In genomic region chr11:85182437-85183109, GRCh38 we compare ENCODE assay signal across 8 cellular contexts.
A peak's percentile ranks its signal among the peaks of the same experiment; 100 is the strongest.
DNase-seq lines count a peak whose midpoint lies in the region; ATAC-seq and TF ChIP-seq lines count a peak whose summit lies in the region.

No MANE protein-coding gene starts in this region.

- WGBS in thyroid gland, 2 donors = 43 to 47% methylated on average over 3 of the region's 3 CpGs

- no peak for TF ChIP-seq POLR2A in thyroid gland (IDR thresholded peaks at IDR 0.05)

- no peaks in the 10 kb centered on the region for H3K36me3 ChIP-seq in thyroid gland

- no peaks in the 10 kb centered on the region for H3K27me3 ChIP-seq in thyroid gland

- DNase-seq in RKO (ENCODE audit: low spot score) (peak; percentile 76), iPS-NIHi7 (ENCODE audit: extremely low spot score) (peak; percentile 54), HuH-7.5 (ENCODE audit: low spot score) (no peak), thyroid gland (no peak)
- DNase-seq in activated T-cell treated with anti-CD3 and anti-CD28 coated beads, Interleukin-2, amount 50 U/mL, for 48 hours = no peak

- H3K27ac ChIP-seq in C4-2B = no peak overlapping the region
- no peak overlapping the region for H3K27ac ChIP-seq in thyroid gland

- TF ChIP-seq CTCF in C4-2B (conservative IDR thresholded peaks at IDR 0.05) (peak; percentile 69), thyroid gland (IDR thresholded peaks at IDR 0.05) (peak in 3 of 6 experiments; percentile 39 to 42 (median 41))

- H3K4me3 ChIP-seq in thyroid gland (replicated peaks in 1 of 3) = no peak overlapping the region

- peaks cover 0 to 3% of the 10 kb centered on the region in 2 donors for H3K4me1 ChIP-seq in thyroid gland

- H3K9me3 ChIP-seq in thyroid gland = no peaks in the 10 kb centered on the region

- ATAC-seq in GM19025 (IDR thresholded peaks at IDR 0.05; ENCODE audit: low read depth, unreplicated experiment) (peak; percentile 49), HG03378 (IDR thresholded peaks at IDR 0.05; ENCODE audit: unreplicated experiment) (peak; percentile 82)

- intact Hi-C loops in thyroid gland (cut with DNase I) = no loop called here

Comparison
In these comparisons a context has a peak if more than half of its experiments do, and no peak if none do; other contexts are left out.
1. DNase-seq: peak in RKO (single experiment) and iPS-NIHi7 (single experiment); none in HuH-7.5 (single experiment), thyroid gland (0 of 2) and activated T-cell treated with anti-CD3 and anti-CD28 coated beads, Interleukin-2, amount 50 U/mL, for 48 hours (0 of 2).